ENCODE assay signal across 26 cellular contexts in the genomic region with DNA sequence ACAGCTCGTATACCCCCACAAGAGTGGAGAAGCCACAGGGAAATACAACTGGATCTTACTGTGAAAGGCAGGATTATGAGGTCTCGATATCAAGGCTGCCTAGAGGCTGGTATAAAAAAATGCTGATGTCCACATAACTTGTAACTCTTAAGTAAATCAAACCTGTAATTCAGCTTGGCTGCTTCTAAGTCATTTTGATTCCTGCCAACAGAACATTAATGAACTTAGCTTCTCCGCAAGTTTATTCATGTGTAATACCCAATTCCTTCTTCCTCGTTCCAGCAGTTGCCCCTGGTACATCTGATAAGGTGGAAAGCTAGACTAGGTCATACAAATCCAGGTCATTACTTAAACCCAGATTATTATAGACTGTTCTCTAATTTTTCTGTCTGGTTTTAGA.
"Had no signal": no experiment of that assay in that cellular context is flagged by ENCODE, and none has a peak within 500 bp of the region (broad histone marks: within the 10 kb centered on the region; RNA-seq: fewer than 3 reads in every experiment).

No MANE protein-coding gene starts in this region.

- H3K27me3 Mint-ChIP-seq: memory B cell; stimulated activated naive B cell treated with anti-CD40 and anti-IgM and Interleukin-4, amounts not matched to agents 10 μg/mL and 1 μg/mL and 100 μg/mL, for 72 hours; type B pancreatic cell had no signal

- H3K4me3 Mint-ChIP-seq: activated CD4-positive, alpha-beta T cell treated with anti-CD3 and anti-CD28 coated beads, Interleukin-2, amount 10 ng/mL, durations not matched to agents 7 days and 5 days; activated CD8-positive, alpha-beta T cell treated with anti-CD3 and anti-CD28 coated beads, Interleukin-2, amount 10 ng/mL, durations not matched to agents 7 days and 5 days; activated naive CD8-positive, alpha-beta T cell; endodermal cell; memory B cell; natural killer cell treated with Interleukin-12 subunit alpha and Interleukin-12 subunit beta and Interleukin-15 and Interleukin-18, amount 100 ng/mL, for 72 hours; stimulated activated naive B cell treated with anti-CD40 and anti-IgM and Interleukin-4, amounts not matched to agents 10 μg/mL and 1 μg/mL and 100 μg/mL, for 72 hours; T-cell; T-helper 2 cell treated with Interferon-gamma antibody and Interleukin-4, amounts not matched to agents 5 μg/mL and 100 μg/mL, for 36 hours; type B pancreatic cell had no signal

- FAIRE-seq: TTC549 had no signal

- H3K27me3 ChIP-seq: adrenal gland, ascending aorta, gastrocnemius medialis, testis, vagina had no signal

- H3K4me2 ChIP-seq: smooth muscle cell had no signal

- DNase-seq: activated CD4-positive, alpha-beta T cell treated with anti-CD3 and anti-CD28 coated beads, Interleukin-2, amount 10 ng/mL, durations not matched to agents 7 days and 5 days; activated CD4-positive, CD25-positive, alpha-beta regulatory T cell treated with anti-CD3 and anti-CD28 coated beads, Interleukin-2, amount 50 U/mL, for 72 hours; activated CD8-positive, alpha-beta T cell treated with anti-CD3 and anti-CD28 coated beads, Interleukin-2, amount 10 ng/mL, durations not matched to agents 7 days and 5 days; activated gamma-delta T cell treated with Interleukin-2 at 50 U/mL for 16 hours; adrenal gland; cerebellar nuclear complex; cortex of kidney; endodermal cell; gastrocnemius medialis; hippocampal formation; stimulated activated CD4-positive, alpha-beta T cell treated with anti-CD3 and anti-CD28 coated beads, Interleukin-15, amount 100 ng/mL, for 24 hours; stimulated activated CD4-positive, alpha-beta T cell treated with anti-CD3 and anti-CD28 coated beads, Interleukin-2, amount 100 ng/mL, for 48 hours; stimulated activated CD8-positive, alpha-beta memory T cell treated with anti-CD3 and anti-CD28 coated beads, Interleukin-4, amount 100 ng/mL, for 48 hours; stimulated activated naive B cell treated with anti-CD40 and anti-IgM and Interleukin-4, amounts not matched to agents 10 μg/mL and 1 μg/mL and 100 μg/mL, for 72 hours; T-cell; testis; WERI-Rb-1 had no signal

- H3K27ac ChIP-seq: adrenal gland, ascending aorta, gastrocnemius medialis, testis, vagina, WERI-Rb-1 had no signal

- H3K36me3 Mint-ChIP-seq: activated naive CD8-positive, alpha-beta T cell; memory B cell; natural killer cell treated with Interleukin-12 subunit alpha and Interleukin-12 subunit beta and Interleukin-15 and Interleukin-18, amount 100 ng/mL, for 72 hours; stimulated activated naive B cell treated with anti-CD40 and anti-IgM and Interleukin-4, amounts not matched to agents 10 μg/mL and 1 μg/mL and 100 μg/mL, for 72 hours; T-cell; type B pancreatic cell had no signal

- H3K27ac Mint-ChIP-seq: activated CD4-positive, alpha-beta T cell treated with anti-CD3 and anti-CD28 coated beads, Interleukin-2, amount 10 ng/mL, durations not matched to agents 7 days and 5 days; activated CD8-positive, alpha-beta T cell treated with anti-CD3 and anti-CD28 coated beads, Interleukin-2, amount 10 ng/mL, durations not matched to agents 7 days and 5 days; activated naive CD8-positive, alpha-beta T cell; endodermal cell; memory B cell; natural killer cell treated with Interleukin-12 subunit alpha and Interleukin-12 subunit beta and Interleukin-15 and Interleukin-18, amount 100 ng/mL, for 72 hours; stimulated activated naive B cell treated with anti-CD40 and anti-IgM and Interleukin-4, amounts not matched to agents 10 μg/mL and 1 μg/mL and 100 μg/mL, for 72 hours; T-cell; T-helper 2 cell treated with Interferon-gamma antibody and Interleukin-4, amounts not matched to agents 5 μg/mL and 100 μg/mL, for 36 hours; type B pancreatic cell had no signal

- H3K4me3 ChIP-seq: adrenal gland, ascending aorta, gastrocnemius medialis, smooth muscle cell, testis, vagina had no signal

- H3K9me3 Mint-ChIP-seq: activated CD4-positive, alpha-beta T cell treated with anti-CD3 and anti-CD28 coated beads, Interleukin-2, amount 10 ng/mL, durations not matched to agents 7 days and 5 days; endodermal cell; memory B cell; natural killer cell treated with Interleukin-12 subunit alpha and Interleukin-12 subunit beta and Interleukin-15 and Interleukin-18, amount 100 ng/mL, for 72 hours; T-cell; T-helper 2 cell treated with Interferon-gamma antibody and Interleukin-4, amounts not matched to agents 5 μg/mL and 100 μg/mL, for 36 hours; type B pancreatic cell had no signal

- H3K36me3 ChIP-seq: adrenal gland, ascending aorta, gastrocnemius medialis, vagina, WERI-Rb-1 had no signal

- H3K9me3 ChIP-seq: adrenal gland, ascending aorta, gastrocnemius medialis, testis, vagina had no signal

- H3K4me1 ChIP-seq: adrenal gland, ascending aorta, gastrocnemius medialis, testis, vagina had no signal
